ENCODE assay signal across 6 cellular contexts in genomic region chr7:69248382-69248828, GRCh38.
DNase-seq lines count a peak whose midpoint lies in the region; ATAC-seq, FAIRE-seq and TF ChIP-seq lines count a peak whose summit lies in the region.
"Not testable (repeated sequence)": the region's sequence is repeated elsewhere in the genome, so short reads cannot be mapped to it uniquely, and the experiment has no call there.

No MANE protein-coding gene starts in this region.

- H3K4me2 ChIP-seq in PC-9 (peak overlapping the region; percentile 16), HepG2 (ENCODE audit: low read depth, low read length) (0 out of 2 replicates have a peak overlapping the region, but pooled peaks have one; percentile 1)

- not testable (repeated sequence) for TF ChIP-seq CTCF in PC-9 (conservative IDR thresholded peaks at IDR 0.05); glutamatergic neuron (IDR thresholded peaks at IDR 0.05; ENCODE audit: partially characterized antibody, unreplicated experiment); HepG2 (CRISPR knock-in tag; IDR thresholded peaks at IDR 0.05); nephron progenitor cell (IDR thresholded peaks at IDR 0.05)

- FAIRE-seq in HepG2 (lab: Jason Lieb, UNC) = not testable (repeated sequence)

- H3K9me2 ChIP-seq in PC-9 (ENCODE audit: insufficient read depth) = not testable (repeated sequence)

- not testable (repeated sequence) for H3F3A ChIP-seq in PC-9 (ENCODE audit: insufficient read depth, low read depth)

- intact Hi-C loops in PC-9 (cut with micrococcal nuclease; ENCODE audit: unreplicated experiment); HepG2 (cut with micrococcal nuclease; ENCODE audit: unreplicated experiment): not testable (repeated sequence)

- WGBS in HepG2 (ENCODE audit: low lambda C conversion rate) = 8% methylated on average over 2 of the region's 2 CpGs

- peaks cover 39% of the 10 kb centered on the region for H3K4me1 ChIP-seq in PC-9 (replicated peaks; ENCODE audit: insufficient read depth)
- peaks cover 15% of the 10 kb centered on the region for H3K4me1 ChIP-seq in HepG2 (ENCODE audit: insufficient read depth, low read length)

- not testable (repeated sequence) for H3K9me3 ChIP-seq in PC-9 (ENCODE audit: insufficient read depth, low read depth)
- H3K9me3 ChIP-seq in HepG2 (ENCODE audit: low read length) = peaks cover 16% of the 10 kb centered on the region

- H3K27me3 Mint-ChIP-seq in glutamatergic neuron (ENCODE audit: unreplicated experiment); nephron progenitor cell (ENCODE audit: low read depth, poor library complexity): not testable (repeated sequence)

- not testable (repeated sequence) for H3K79me2 ChIP-seq in PC-9 (ENCODE audit: low read depth); HepG2 (ENCODE audit: insufficient read depth, low read length)

- not testable (repeated sequence) for H2AFZ ChIP-seq in PC-9; HepG2 (ENCODE audit: low read length)

- not testable (repeated sequence) for H4K20me1 ChIP-seq in PC-9 (ENCODE audit: insufficient read depth); HepG2 (ENCODE audit: insufficient read depth, low read length)

- POLR2A ChIA-PET in PC-9 (lab: Charles Lee; ENCODE audit: unreplicated experiment); HepG2 (lab: Yijun Ruan, JAX): not testable (repeated sequence)

- ATAC-seq in HepG2 = peak; percentile 99

- H3K36me3 ChIP-seq in PC-9 (ENCODE audit: low read depth); HepG2 (replicated peaks in 1 of 2; ENCODE audit: control insufficient read depth in 1 of 2, insufficient read depth in 2 of 2, low read length in 2 of 2): not testable (repeated sequence)

- TF ChIP-seq RAD21 in HepG2 (CRISPR knock-in tag; IDR thresholded peaks at IDR 0.05) = not testable (repeated sequence)

- peak; percentile 35 for DNase-seq in NCI-H146 treated with DMSO at 0.1 percent for 48 hours (lab: John Stamatoyannopoulos, UW; ENCODE audit: unreplicated experiment)
- DNase-seq in PC-9 = not testable (repeated sequence)
- DNase-seq in glutamatergic neuron = peak; percentile 53
- peak; percentile 16 for DNase-seq in HepG2 (ENCODE audit: low spot score)
- DNase-seq in nephron progenitor cell = peak; percentile 48
- DNase-seq in retina = peak; percentile 22

- H3K4me3 Mint-ChIP-seq in glutamatergic neuron (ENCODE audit: unreplicated experiment) = not testable (repeated sequence)
- peak overlapping the region; percentile 51 for H3K4me3 Mint-ChIP-seq in nephron progenitor cell

- not testable (repeated sequence) for TF ChIP-seq EP300 in HepG2 (IDR thresholded peaks at IDR 0.05; ENCODE audit: low read depth in 2 of 2, low read length in 2 of 2); HepG2 (CRISPR knock-in tag; IDR thresholded peaks at IDR 0.05; ENCODE audit: borderline replicate concordance)

- in situ Hi-C loops in HepG2 (cut with HindIII; ENCODE audit: extremely low pct_ligation_motif_present, low pct_unique_long_range_greater_than_20kb) = not testable (repeated sequence)

- not testable (repeated sequence) for TF ChIP-seq POLR2A in HepG2 (IDR thresholded peaks at IDR 0.05; ENCODE audit: insufficient read depth in 1 of 2, low read depth in 2 of 2, low read length in 2 of 2)

- not testable (repeated sequence) for BruUV-seq in PC-9 (replicated peaks; lab: Mats Ljungman, UMichigan); HepG2 (replicated peaks; lab: Mats Ljungman, UMichigan)

- H3K36me3 Mint-ChIP-seq in glutamatergic neuron (ENCODE audit: unreplicated experiment); nephron progenitor cell (ENCODE audit: low read depth): not testable (repeated sequence)

- not testable (repeated sequence) for H3K27me3 ChIP-seq in PC-9 (ENCODE audit: insufficient read depth, low read depth); HepG2 (ENCODE audit: control insufficient read depth in 1 of 2, insufficient read depth in 2 of 2, low read length in 2 of 2)

- CTCF ChIA-PET in PC-9 (lab: Charles Lee); HepG2 (lab: Yijun Ruan, JAX; ENCODE audit: low intra/inter-chr PET ratio, low total read pairs): not testable (repeated sequence)

- not testable (repeated sequence) for H3K27ac Mint-ChIP-seq in glutamatergic neuron (ENCODE audit: unreplicated experiment)
- peak overlapping the region; percentile 27 for H3K27ac Mint-ChIP-seq in nephron progenitor cell

- not testable (repeated sequence) for H3K4me3 ChIP-seq in PC-9; HepG2 (replicated peaks in 1 of 3; ENCODE audit: insufficient read depth in 1 of 3, low read depth in 2 of 3, low read length in 3 of 3)

- H3K9me3 Mint-ChIP-seq in glutamatergic neuron (ENCODE audit: unreplicated experiment) = not testable (repeated sequence)
- peaks cover 19% of the 10 kb centered on the region for H3K9me3 Mint-ChIP-seq in nephron progenitor cell

- not testable (repeated sequence) for H3K9ac ChIP-seq in HepG2 (ENCODE audit: insufficient read depth, low read depth, low read length)

- not testable (repeated sequence) for H3K4me1 Mint-ChIP-seq in glutamatergic neuron (ENCODE audit: low read depth, unreplicated experiment)
- H3K4me1 Mint-ChIP-seq in nephron progenitor cell = peaks cover 51% of the 10 kb centered on the region

- not testable (repeated sequence) for H3K27ac ChIP-seq in PC-9; HepG2 (ENCODE audit: extremely low read length, insufficient read depth, low read length)

TF ChIP-seq in HepG2, 621 proteins besides CTCF, POLR2A, EP300 and RAD21 (continues in another document):
- TF ChIP-seq ZBTB34 (CRISPR knock-in tag; IDR thresholded peaks at IDR 0.05) = peak; percentile 83
- TF ChIP-seq NR2F2 (IDR thresholded peaks at IDR 0.05; ENCODE audit: borderline replicate concordance, low read depth) = 0 out of 2 replicates have a peak, but pooled peaks have one; percentile 54
- TF ChIP-seq USF2 (IDR thresholded peaks at IDR 0.05; ENCODE audit: low read depth, low read length) = peak; percentile 63
- peak; percentile 86; the same call in 1 of the 2 replicates for TF ChIP-seq USF2 (CRISPR knock-in tag; IDR thresholded peaks at IDR 0.05; ENCODE audit: borderline replicate concordance)
- peak; percentile 22; the same call in 1 of the 2 replicates for TF ChIP-seq NR2C2 (CRISPR knock-in tag; IDR thresholded peaks at IDR 0.05; ENCODE audit: borderline replicate concordance)
- peak; percentile 23; the same call in 1 of the 2 replicates for TF ChIP-seq RARA (CRISPR knock-in tag; IDR thresholded peaks at IDR 0.05)
- not testable (repeated sequence) for TF ChIP-seq SOX6 (IDR thresholded peaks at IDR 0.05)
- peak; percentile 37; the same call in 1 of the 2 replicates for TF ChIP-seq SOX6 (CRISPR knock-in tag; IDR thresholded peaks at IDR 0.05)
- TF ChIP-seq NR2F1 (CRISPR knock-in tag; IDR thresholded peaks at IDR 0.05) = peak in 1 of 2 experiments; percentile 66; a peak in 2 of 4 replicates
- TF ChIP-seq ZMYM4 (CRISPR knock-in tag; IDR thresholded peaks at IDR 0.05) = peak; percentile 61
